8 cellular contexts compared by ENCODE assay signal in genomic region chr7:75905785-75906604, GRCh38. TPM values are rescaled to one million over a fixed set of nuclear protein-coding genes. Genes with fewer than 3 reads are reported as not detected.
A peak's percentile ranks its signal among the peaks of the same experiment; 100 is the strongest.
DNase-seq lines count a peak whose midpoint lies in the region; ATAC-seq and TF ChIP-seq lines count a peak whose summit lies in the region.

No MANE protein-coding gene starts in this region.

- H3K27me3 Mint-ChIP-seq in nephron (ENCODE audit: low read depth) = peaks cover 12% of the 10 kb centered on the region
- H3K27me3 Mint-ChIP-seq in activated CD4-positive, alpha-beta memory T cell treated with anti-CD3 and anti-CD28 coated beads for 36 hours = no peaks in the 10 kb centered on the region

- DNase-seq in HT1080 (ENCODE audit: low read depth) (peak; percentile 42), OCI-M1 (lab: John Stamatoyannopoulos, UW) (peak; percentile 55), fibroblast of lung (ENCODE audit: low read depth in 2 of 2) (peak; percentile 47 to 83), HEK293T (ENCODE audit: extremely low spot score) (no peak), WERI-Rb-1 (no peak)
- no peak for DNase-seq in activated CD4-positive, alpha-beta memory T cell treated with anti-CD3 and anti-CD28 coated beads for 36 hours

- H3K9me3 Mint-ChIP-seq in nephron = no peaks in the 10 kb centered on the region
- H3K9me3 Mint-ChIP-seq in activated CD4-positive, alpha-beta memory T cell treated with anti-CD3 and anti-CD28 coated beads for 36 hours = no peaks in the 10 kb centered on the region

- H3K27ac Mint-ChIP-seq in nephron = peak overlapping the region; percentile 33 to 65 (median 63)
- H3K27ac Mint-ChIP-seq in activated CD4-positive, alpha-beta memory T cell treated with anti-CD3 and anti-CD28 coated beads for 36 hours = no peak overlapping the region

- TF ChIP-seq POLR2A in GM18505 (IDR thresholded peaks at IDR 0.05; ENCODE audit: borderline replicate concordance, extremely low read depth, insufficient read depth, insufficient read length) = no peak

- H3K27ac ChIP-seq in fibroblast of lung (ENCODE audit: insufficient read depth, low read length) (no peak overlapping the region), WERI-Rb-1 (no peak overlapping the region)

- no peaks in the 10 kb centered on the region for H3K4me1 ChIP-seq in fibroblast of lung (ENCODE audit: control insufficient read depth, extremely low read depth, insufficient read depth, low read length)

- intact Hi-C loops in activated CD4-positive, alpha-beta memory T cell treated with anti-CD3 and anti-CD28 coated beads for 36 hours (cut with micrococcal nuclease) = no loop called here

- H3K9me3 ChIP-seq in fibroblast of lung (ENCODE audit: control insufficient read depth, insufficient read depth, low read depth, low read length) (no peaks in the 10 kb centered on the region), WERI-Rb-1 (ENCODE audit: severe bottlenecking) (no peaks in the 10 kb centered on the region)

- no peaks in the 10 kb centered on the region for H3K79me2 ChIP-seq in fibroblast of lung (ENCODE audit: control insufficient read depth, insufficient read depth, low read length)

- ATAC-seq in GM18505 (IDR thresholded peaks at IDR 0.05; ENCODE audit: unreplicated experiment) = no peak

- H3K36me3 ChIP-seq in fibroblast of lung (ENCODE audit: control insufficient read depth, insufficient read depth, low read length) = no peaks in the 10 kb centered on the region
- H3K36me3 ChIP-seq in WERI-Rb-1 = no peaks in the 10 kb centered on the region

- TF ChIP-seq CTCF in fibroblast of lung (conservative IDR thresholded peaks at IDR 0.05 in 1 of 2, IDR thresholded peaks at IDR 0.05 in 1 of 2; ENCODE audit: low read depth in 1 of 2, low read length in 2 of 2) (no peak), nephron (IDR thresholded peaks at IDR 0.05; ENCODE audit: unreplicated experiment in 3 of 3) (no peak), WERI-Rb-1 (IDR thresholded peaks at IDR 0.05; ENCODE audit: low read depth, low read length) (no peak)

- H3K4me2 ChIP-seq in fibroblast of lung (ENCODE audit: extremely low read depth, insufficient read depth, low read length) = no peak overlapping the region

- no peak overlapping the region for H3K4me3 Mint-ChIP-seq in nephron
- H3K4me3 Mint-ChIP-seq in activated CD4-positive, alpha-beta memory T cell treated with anti-CD3 and anti-CD28 coated beads for 36 hours = no peak overlapping the region

- no peak overlapping the region for H3K9ac ChIP-seq in fibroblast of lung (ENCODE audit: insufficient read depth, low read length)

- H3K27me3 ChIP-seq in fibroblast of lung (ENCODE audit: control insufficient read depth, insufficient read depth, low read length) (no peaks in the 10 kb centered on the region), WERI-Rb-1 (ENCODE audit: insufficient read depth, low read depth, severe bottlenecking) (no peaks in the 10 kb centered on the region)

- H3K4me1 Mint-ChIP-seq in nephron = peaks cover 7% of the 10 kb centered on the region
- no peaks in the 10 kb centered on the region for H3K4me1 Mint-ChIP-seq in activated CD4-positive, alpha-beta memory T cell treated with anti-CD3 and anti-CD28 coated beads for 36 hours (ENCODE audit: low read depth)

- POLR2A ChIA-PET in HEK293T (lab: Yijun Ruan, JAX) = no interaction called here
- POLR2A ChIA-PET in activated CD4-positive, alpha-beta memory T cell treated with anti-CD3 and anti-CD28 coated beads for 36 hours (lab: Charles Lee) = no interaction called here

- H3K4me3 ChIP-seq in fibroblast of lung (replicated peaks in 1 of 4; ENCODE audit: control extremely low read depth in 1 of 4, insufficient read depth in 1 of 4, low read depth in 3 of 4, low read length in 4 of 4) (no peak overlapping the region), WERI-Rb-1 (ENCODE audit: low read depth, low read length) (no peak overlapping the region)

- H3K36me3 Mint-ChIP-seq in nephron (ENCODE audit: low read depth) = no peaks in the 10 kb centered on the region
- no peaks in the 10 kb centered on the region for H3K36me3 Mint-ChIP-seq in activated CD4-positive, alpha-beta memory T cell treated with anti-CD3 and anti-CD28 coated beads for 36 hours

- CTCF ChIA-PET in HEK293T (lab: Yijun Ruan, JAX) = no interaction called here
- CTCF ChIA-PET in activated CD4-positive, alpha-beta memory T cell treated with anti-CD3 and anti-CD28 coated beads for 36 hours (lab: Charles Lee) = no interaction called here

- no peaks in the 10 kb centered on the region for H4K20me1 ChIP-seq in fibroblast of lung (ENCODE audit: control insufficient read depth, extremely low read depth, insufficient read depth, low read length)

- H2AFZ ChIP-seq in fibroblast of lung (ENCODE audit: low read length) = peak overlapping the region; percentile 16

TF ChIP-seq in HEK293T, 16 proteins besides CTCF, POLR2A, EP300 and RAD21:
- TF ChIP-seq NFRKB (IDR thresholded peaks at IDR 0.05) = no peak
- TF ChIP-seq SUZ12 (IDR thresholded peaks at IDR 0.05) = no peak
- TF ChIP-seq PKNOX1 (IDR thresholded peaks at IDR 0.05) = no peak
- no peak for TF ChIP-seq ELF4 (IDR thresholded peaks at IDR 0.05)
- no peak for TF ChIP-seq LEF1 (IDR thresholded peaks at IDR 0.05; ENCODE audit: borderline replicate concordance)
- TF ChIP-seq TARDBP (IDR thresholded peaks at IDR 0.05) = no peak
- TF ChIP-seq FOXM1 (IDR thresholded peaks at IDR 0.05; ENCODE audit: borderline replicate concordance) = no peak
- TF ChIP-seq CTBP1 (IDR thresholded peaks at IDR 0.05; ENCODE audit: borderline replicate concordance) = no peak
- no peak for TF ChIP-seq ZNF384 (IDR thresholded peaks at IDR 0.05)
- TF ChIP-seq FOXA1 (IDR thresholded peaks at IDR 0.05) = no peak
- no peak for TF ChIP-seq BHLHE40 (IDR thresholded peaks at IDR 0.05; ENCODE audit: borderline replicate concordance)
- TF ChIP-seq L3MBTL2 (conservative IDR thresholded peaks at IDR 0.05) = no peak
- TF ChIP-seq FOXK2 (IDR thresholded peaks at IDR 0.05) = no peak
- no peak for TF ChIP-seq HDGF (IDR thresholded peaks at IDR 0.05; ENCODE audit: borderline replicate concordance)
- TF ChIP-seq SP1 (IDR thresholded peaks at IDR 0.05) = no peak
- TF ChIP-seq ARNT (IDR thresholded peaks at IDR 0.05) = no peak
TF ChIP-seq in HEK293T: peak in this region for 0.

RNA-seq across cellular contexts. Expression of gene POR, which starts 9.0 kb away (rescaled TPM):
- total RNA-seq in HT1080 (2014; rRNA removed; shearing (Covaris generic)) = 66.8 and 77.2 TPM in 2 replicates
- polyA plus RNA-seq in HT1080 (2015; cell fraction: cytosol; rRNA removed) = 25.0 and 25.1 TPM in 2 replicates
- 57.6 and 62.5 TPM in 2 replicates for polyA plus RNA-seq in HT1080 (2015; cell fraction: nucleus; rRNA removed)
- total RNA-seq in fibroblast of lung = 105 and 207 TPM in 2 replicates
- 34.9 and 36.2 TPM in 2 replicates for polyA plus RNA-seq in fibroblast of lung
- polyA plus RNA-seq in fibroblast of lung (2012) = 50.2 and 56.1 TPM in 2 replicates
- 112 and 142 TPM in 2 replicates for polyA minus RNA-seq in fibroblast of lung (ENCODE audit: low replicate concordance)
- 10 to 100 TPM; 28.9 to 35.2 TPM for total RNA-seq in activated CD4-positive, alpha-beta memory T cell treated with anti-CD3 and anti-CD28 coated beads for 36 hours

RNA-seq across cellular contexts. Expression of gene RHBDD2, which starts 27.2 kb away (rescaled TPM):
- total RNA-seq in HT1080 (2014; rRNA removed; shearing (Covaris generic)) = 19.0 and 31.2 TPM in 2 replicates
- 27.2 and 29.4 TPM in 2 replicates for polyA plus RNA-seq in HT1080 (2015; cell fraction: cytosol; rRNA removed)
- 13.3 and 15.6 TPM in 2 replicates for polyA plus RNA-seq in HT1080 (2015; cell fraction: nucleus; rRNA removed)
- total RNA-seq in fibroblast of lung = 10.8 and 16.7 TPM in 2 replicates
- polyA plus RNA-seq in fibroblast of lung = 24.5 and 27.8 TPM in 2 replicates
- polyA plus RNA-seq in fibroblast of lung (2012) = 33.4 and 41.7 TPM in 2 replicates
- 67.0 and 86.1 TPM in 2 replicates for polyA minus RNA-seq in fibroblast of lung (ENCODE audit: low replicate concordance)
- 10 to 100 TPM; 30.1 to 31.9 TPM for total RNA-seq in activated CD4-positive, alpha-beta memory T cell treated with anti-CD3 and anti-CD28 coated beads for 36 hours

Comparison
In these comparisons a context has a peak if more than half of its experiments do, and no peak if none do; other contexts are left out.
1. DNase-seq: peak in HT1080 (single experiment), OCI-M1 (single experiment) and fibroblast of lung (2 of 2); none in HEK293T (single experiment), activated CD4-positive, alpha-beta memory T cell treated with anti-CD3 and anti-CD28 coated beads for 36 hours (single experiment) and WERI-Rb-1 (single experiment).